14 cellular contexts compared by ENCODE assay signal in the genomic region with DNA sequence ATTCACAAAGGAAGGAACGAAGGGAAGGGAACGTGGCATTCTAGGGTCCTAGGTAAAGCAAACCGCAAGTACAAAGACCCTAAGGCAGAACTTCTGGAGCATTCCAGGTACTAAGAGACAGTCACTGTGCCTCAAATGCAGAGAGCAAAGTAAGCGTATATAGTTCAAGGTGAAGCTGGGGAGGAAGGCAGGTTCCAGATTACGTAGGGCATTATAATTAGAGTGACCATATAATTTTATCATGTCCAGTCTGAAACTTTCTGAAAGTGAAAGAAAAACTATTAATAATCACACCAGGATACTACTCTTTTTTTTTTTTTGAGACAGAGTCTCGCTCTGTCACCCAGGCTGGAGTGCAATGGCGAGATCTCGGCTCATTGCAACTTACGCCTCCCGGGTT. TPM values are rescaled to one million over a fixed set of nuclear protein-coding genes. Genes with fewer than 3 reads are reported as not detected.
A peak's percentile ranks its signal among the peaks of the same experiment; 100 is the strongest.
DNase-seq lines count a peak whose midpoint lies in the region; ATAC-seq and TF ChIP-seq lines count a peak whose summit lies in the region.
"Had no signal": no experiment of that assay in that cellular context is flagged by ENCODE, and none has a peak within 500 bp of the region (broad histone marks: within the 10 kb centered on the region; RNA-seq: fewer than 3 reads in every experiment).

No MANE protein-coding gene starts in this region.

- H3K36me3 ChIP-seq in IMR-90 (ENCODE audit: control insufficient read depth, insufficient read depth, low read length) (no peaks in the 10 kb centered on the region), left lung (no peaks in the 10 kb centered on the region), subcutaneous abdominal adipose tissue (ENCODE audit: control insufficient read depth in 5 of 5, insufficient read depth in 5 of 5, low read length in 5 of 5) (peaks cover 0 to 2% (median 0%) of the 10 kb centered on the region in 5 donors)
- H3K36me3 ChIP-seq: SJSA1 had no signal

- H2AK9ac ChIP-seq in IMR-90 (replicated peaks; ENCODE audit: low read depth, low read length, poor library complexity), result no peak overlapping the region

- H3K9me3 ChIP-seq in IMR-90 (ENCODE audit: control insufficient read depth, insufficient read depth, low read length) (no peaks in the 10 kb centered on the region), left lung (no peaks in the 10 kb centered on the region), subcutaneous abdominal adipose tissue (ENCODE audit: control insufficient read depth in 5 of 5, low read length in 5 of 5) (no peaks in the 10 kb centered on the region)
- H3K9me3 ChIP-seq: SJSA1 had no signal

- H2BK20ac ChIP-seq in IMR-90 (ENCODE audit: low read depth, low read length), result peak overlapping the region; percentile 11; the same call in 1 of the 2 replicates

- POLR2A ChIA-PET in IMR-90 (lab: Charles Lee; ENCODE audit: unreplicated experiment), result no interaction called here
- POLR2A ChIA-PET in MCF 10A (lab: Yijun Ruan, JAX), result interaction anchor here (0.7 to 5.3 kb wide), 12 partner anchors 9 to 148 kb away, joined by 3 to 47 read pairs (median 4); a partner anchor contains a TSS
- POLR2A ChIA-PET in GM10248 (lab: Yijun Ruan, JAX), result no interaction called here

- peaks cover 6% of the 10 kb centered on the region; the same call in 1 of the 2 replicates for H4K20me1 ChIP-seq in IMR-90 (ENCODE audit: insufficient read depth, low read length)

- BruUV-seq in IMR-90 (replicated peaks; lab: Mats Ljungman, UMichigan), result no TSS peak
- BruUV-seq in MCF 10A (replicated peaks; lab: Mats Ljungman, UMichigan), result TSS peak; percentile 87

- no peak overlapping the region for H3K4me3 ChIP-seq in IMR-90 (ENCODE audit: insufficient read depth, low read depth, low read length)
- peak overlapping the region in 1 of 2 donors; percentile 1 for H3K4me3 ChIP-seq in left lung
- H3K4me3 ChIP-seq in subcutaneous abdominal adipose tissue (ENCODE audit: low read depth in 1 of 5, low read length in 5 of 5), result peak overlapping the region; percentile 43 to 62 (median 55)
- H3K4me3 ChIP-seq: SJSA1 had no signal

- H3K56ac ChIP-seq in IMR-90 (ENCODE audit: extremely low read depth, insufficient read depth, low read length), result no peak overlapping the region

- CTCF ChIA-PET in IMR-90 (lab: Yijun Ruan, JAX), result interaction anchor here (0.6 to 0.7 kb wide), 2 partner anchors 13 to 54 kb away, joined by 3 read pairs; no protein-coding TSS in a partner anchor
- CTCF ChIA-PET in MCF 10A (lab: Yijun Ruan, JAX), result interaction anchor here (0.5 to 1.1 kb wide), 2 partner anchors 23 to 112 kb away, joined by 3 to 5 read pairs; no protein-coding TSS in a partner anchor
- CTCF ChIA-PET in GM10248 (lab: Yijun Ruan, JAX), result interaction anchor here (1.4 kb wide), 1 partner anchor 103 kb away, joined by 3 read pairs; no protein-coding TSS in a partner anchor

- no peak for TF ChIP-seq POLR2A in IMR-90 (IDR thresholded peaks at IDR 0.05; ENCODE audit: low read depth, low read length)

- no peak overlapping the region for H2BK120ac ChIP-seq in IMR-90 (ENCODE audit: low read depth, low read length)

- ATAC-seq in IMR-90 (ENCODE audit: low read depth) (no peak), left lung (peak; percentile 8), HG02678 (IDR thresholded peaks at IDR 0.05; ENCODE audit: unreplicated experiment) (no peak), sciatic nerve (no peak)
- ATAC-seq: naive thymus-derived CD8-positive, alpha-beta T cell had no signal

- H3K27me3 ChIP-seq in IMR-90 (ENCODE audit: control insufficient read depth, insufficient read depth, low read length), result no peaks in the 10 kb centered on the region
- H3K27me3 ChIP-seq in left lung, result no peaks in the 10 kb centered on the region
- H3K27me3 ChIP-seq in subcutaneous abdominal adipose tissue (ENCODE audit: control insufficient read depth in 5 of 5, insufficient read depth in 4 of 5, low read length in 5 of 5), result no peaks in the 10 kb centered on the region
- H3K27me3 ChIP-seq: SJSA1 had no signal

- no peak overlapping the region for H3K27ac ChIP-seq in IMR-90 (ENCODE audit: insufficient read depth, low read length)
- H3K27ac ChIP-seq in left lung, result peak overlapping the region in 1 of 2 donors; percentile 49
- no peak overlapping the region for H3K27ac ChIP-seq in subcutaneous abdominal adipose tissue (ENCODE audit: low read depth, low read length)
- H3K27ac ChIP-seq: SJSA1 had no signal

- peak overlapping the region; percentile 78 for H3K27ac Mint-ChIP-seq in MCF 10A (ENCODE audit: low read depth, unreplicated experiment)

- dilution Hi-C loops in IMR-90 (cut with HindIII; ENCODE audit: low sequenced_read_pairs, unreplicated experiment), result no loop called here

- no peak overlapping the region for H2BK15ac ChIP-seq in IMR-90 (ENCODE audit: low read depth, low read length)

- H3K18ac ChIP-seq in IMR-90 (ENCODE audit: low read depth, low read length), result no peak overlapping the region

- H3K9ac ChIP-seq in IMR-90 (ENCODE audit: low read depth, low read length) (no peak overlapping the region), subcutaneous abdominal adipose tissue (ENCODE audit: low read length in 5 of 5) (peak overlapping the region in 4 of 5 donors; percentile 22 to 54 (median 36))

- DNase-seq in IMR-90 (no peak), MCF 10A (ENCODE audit: unreplicated experiment) (no peak), left lung (no peak), GM10248 (ENCODE audit: extremely low spot score) (no peak), sciatic nerve (ENCODE audit: low spot score) (no peak)
- DNase-seq: activated CD8-positive, alpha-beta memory T cell treated with anti-CD3 and anti-CD28 coated beads, Interleukin-2, amount 50 U/mL, for 48 hours; activated naive CD4-positive, alpha-beta T cell treated with Interleukin-2 at 50 U/mL for 16 hours; HCEC 1CT; left cardiac atrium; naive thymus-derived CD8-positive, alpha-beta T cell; stimulated activated CD4-positive, alpha-beta T cell treated with anti-CD3 and anti-CD28 coated beads, Interleukin-2, amount 100 ng/mL, for 24 hours had no signal

- H3K14ac ChIP-seq in IMR-90 (replicated peaks; ENCODE audit: low read depth, low read length), result 0 out of 2 replicates have a peak overlapping the region, but pooled peaks have one; percentile 52

- no peaks in the 10 kb centered on the region for H3K27me3 Mint-ChIP-seq in MCF 10A (ENCODE audit: insufficient read depth, unreplicated experiment)
- H3K27me3 Mint-ChIP-seq: naive thymus-derived CD8-positive, alpha-beta T cell had no signal

- H4K91ac ChIP-seq in IMR-90 (ENCODE audit: insufficient read depth, low read depth, low read length), result no peak overlapping the region

- peak overlapping the region; percentile 42; the same call in 1 of the 2 replicates for H3K4ac ChIP-seq in IMR-90 (ENCODE audit: low read depth, low read length)

- intact Hi-C loops in IMR-90 (cut with micrococcal nuclease) (no loop called here), MCF 10A (cut with micrococcal nuclease) (loop anchor here (2.0 kb wide), 1 partner anchor 17 kb away; no protein-coding TSS in a partner anchor), left lung (cut with DNase I) (no loop called here), sciatic nerve (cut with DNase I) (no loop called here)

- H3K9me3 Mint-ChIP-seq in MCF 10A (ENCODE audit: unreplicated experiment), result no peaks in the 10 kb centered on the region
- H3K9me3 Mint-ChIP-seq: naive thymus-derived CD8-positive, alpha-beta T cell had no signal

- no peak overlapping the region for H2AFZ ChIP-seq in IMR-90 (replicated peaks; ENCODE audit: low read length, poor library complexity)

- in situ Hi-C loops in IMR-90 (cut with MboI; ENCODE audit: low sequenced_read_pairs), result no loop called here

- TF ChIP-seq CTCF in IMR-90 (conservative IDR thresholded peaks at IDR 0.05; ENCODE audit: low read depth, low read length) (no peak), MCF 10A (IDR thresholded peaks at IDR 0.05; ENCODE audit: unreplicated experiment) (no peak), left lung (IDR thresholded peaks at IDR 0.05) (no peak), GM10248 (IDR thresholded peaks at IDR 0.05; ENCODE audit: control extremely low read depth, extremely low read depth, low read depth, missing control alignments) (no peak)

- TF ChIP-seq RAD21 in IMR-90 (IDR thresholded peaks at IDR 0.05; ENCODE audit: low read length), result no peak

- 96% methylated on average over 3 of the region's 10 CpGs; no CpG with 5 or more reads in 1 of the 2 experiments for WGBS in IMR-90 (ENCODE audit: extremely low coverage in 2 of 2, insufficient read length in 1 of 2), 2 experiments

- H3K4me3 Mint-ChIP-seq in MCF 10A (ENCODE audit: unreplicated experiment), result peak overlapping the region; percentile 65
- H3K4me3 Mint-ChIP-seq: naive thymus-derived CD8-positive, alpha-beta T cell had no signal

- H3K23ac ChIP-seq in IMR-90 (ENCODE audit: low read depth, low read length), result no peak overlapping the region

- peak overlapping the region; percentile 36; the same call in 1 of the 2 replicates for H3K4me2 ChIP-seq in IMR-90 (ENCODE audit: low read depth, low read length)

- peak overlapping the region; percentile 13; the same call in 1 of the 2 replicates for H2AK5ac ChIP-seq in IMR-90 (ENCODE audit: low read depth, low read length)

- no peak overlapping the region for H4K8ac ChIP-seq in IMR-90 (ENCODE audit: low read depth in 2 of 2, low read length in 2 of 2)

- peaks cover 27% of the 10 kb centered on the region for H3K4me1 Mint-ChIP-seq in MCF 10A (ENCODE audit: insufficient read depth, unreplicated experiment)

- H4K5ac ChIP-seq in IMR-90 (ENCODE audit: low read depth, low read length), result peak overlapping the region; percentile 12; the same call in 1 of the 2 replicates

- H3K79me1 ChIP-seq in IMR-90 (ENCODE audit: low read depth in 1 of 2, low read length in 2 of 2), result peaks cover 27 to 50% of the 10 kb centered on the region in 2 experiments

- H2BK5ac ChIP-seq in IMR-90 (ENCODE audit: low read depth, low read length, poor library complexity, severe bottlenecking), result no peak overlapping the region

- no peaks in the 10 kb centered on the region for H3K36me3 Mint-ChIP-seq in MCF 10A (ENCODE audit: insufficient read depth, unreplicated experiment)

- H3K4me1 ChIP-seq in IMR-90 (ENCODE audit: control insufficient read depth, insufficient read depth, low read length) (peaks cover 8% of the 10 kb centered on the region), left lung (peaks cover 17 to 50% of the 10 kb centered on the region in 2 donors), subcutaneous abdominal adipose tissue (ENCODE audit: control insufficient read depth in 5 of 5, insufficient read depth in 5 of 5, low read length in 5 of 5) (peaks cover 0 to 36% (median 24%) of the 10 kb centered on the region in 5 donors)

- H3K9me1 ChIP-seq in IMR-90 (ENCODE audit: insufficient read depth, low read length), result peaks cover 4% of the 10 kb centered on the region

TF ChIP-seq in IMR-90, 13 proteins besides CTCF, POLR2A, EP300 and RAD21 (continues in another document):
- TF ChIP-seq NFE2L2 (IDR thresholded peaks at IDR 0.05; ENCODE audit: low read depth, low read length) (no peak), MAZ (IDR thresholded peaks at IDR 0.05; ENCODE audit: borderline replicate concordance, low read depth, low read length) (no peak)

RNA-seq across cellular contexts. Expression of a gene that starts 25.7 kb away (rescaled TPM):
- total RNA-seq in IMR-90 (2012; rRNA removed) (15.4 and 15.8 TPM in 2 replicates), MCF 10A (2022) (37.6 and 41.4 TPM in 2 replicates), left lung (10 to 100 TPM; 25.1 to 30.6 TPM), sciatic nerve (39.0 TPM)
- polyA plus RNA-seq in IMR-90 (2012; rRNA removed), result 9.4 and 11.8 TPM in 2 replicates
- 4.7 and 9.2 TPM in 2 replicates for polyA plus RNA-seq in IMR-90 (2012; cell fraction: cytosol; rRNA removed)
- polyA plus RNA-seq in IMR-90 (2012; cell fraction: nucleus; rRNA removed; ENCODE audit: low replicate concordance), result 3.8 and 10.2 TPM in 2 replicates
